9 cellular contexts compared by ENCODE assay signal in the genomic region with DNA sequence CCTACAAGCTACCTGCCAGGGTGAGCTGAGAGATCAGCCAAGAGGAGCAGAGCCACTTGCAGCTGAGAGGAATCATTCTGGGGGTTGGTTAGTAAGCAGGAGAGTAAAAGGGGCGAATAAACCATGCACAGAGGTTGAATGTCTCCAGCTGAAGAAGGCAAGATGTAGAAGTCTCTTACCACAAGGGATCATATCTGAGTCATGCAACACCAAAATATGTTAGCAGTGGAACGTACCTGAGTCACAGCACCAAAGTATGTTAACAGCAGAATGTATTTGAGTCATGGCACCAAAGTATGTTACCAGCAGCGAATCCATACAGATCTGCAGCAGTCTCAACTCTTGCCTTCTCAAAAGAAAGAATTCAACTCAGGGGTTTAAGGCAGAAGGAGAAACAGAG. TPM values are rescaled to one million over a fixed set of nuclear protein-coding genes. Genes with fewer than 3 reads are reported as not detected.
DNase-seq lines count a peak whose midpoint lies in the region; ATAC-seq and TF ChIP-seq lines count a peak whose summit lies in the region.
"Had no signal": no experiment of that assay in that cellular context is flagged by ENCODE, and none has a peak within 500 bp of the region (broad histone marks: within the 10 kb centered on the region; RNA-seq: fewer than 3 reads in every experiment).

No MANE protein-coding gene starts in this region.

- no peak for DNase-seq in SK-N-SH
- DNase-seq in non-pigmented ciliary epithelial cell (ENCODE audit: low read depth), result peak; percentile 87
- no peak for DNase-seq in heart left ventricle
- no peak for DNase-seq in KBM-7
- DNase-seq: tibial artery had no signal

- H3K4me1 ChIP-seq in SK-N-SH (ENCODE audit: control insufficient read depth in 1 of 2, insufficient read depth in 2 of 2, low read depth in 1 of 2, low read length in 1 of 2), result no peaks in the 10 kb centered on the region
- H3K4me1 ChIP-seq in heart left ventricle, result peaks cover 0 to 9% (median 0%) of the 10 kb centered on the region in 12 donors

- in situ Hi-C loops in KBM-7 (cut with MboI; ENCODE audit: low pct_unique_long_range_greater_than_20kb, low sequenced_read_pairs), result no loop called here

- CTCF ChIA-PET in SK-N-SH (lab: Yijun Ruan, JAX), result no interaction called here

- TF ChIP-seq EP300 in SK-N-SH (IDR thresholded peaks at IDR 0.05; ENCODE audit: borderline replicate concordance in 1 of 2, low read depth in 1 of 2, low read length in 1 of 2), result no peak

- H3K36me3 ChIP-seq in SK-N-SH (replicated peaks in 1 of 2; ENCODE audit: control insufficient read depth in 1 of 2, insufficient read depth in 2 of 2, low read length in 1 of 2) (no peaks in the 10 kb centered on the region), heart left ventricle (no peaks in the 10 kb centered on the region)
- H3K36me3 ChIP-seq: tibial artery had no signal

- no peaks in the 10 kb centered on the region for H3K27me3 ChIP-seq in SK-N-SH (ENCODE audit: insufficient read depth)
- H3K27me3 ChIP-seq in heart left ventricle, result no peaks in the 10 kb centered on the region
- H3K27me3 ChIP-seq: tibial artery had no signal

- H3K4me2 ChIP-seq in SK-N-SH, result no peak overlapping the region; the same call in 1 of the 2 replicates

- H4K20me1 ChIP-seq in SK-N-SH (ENCODE audit: insufficient read depth), result no peaks in the 10 kb centered on the region

- WGBS in SK-N-SH (ENCODE audit: low lambda C conversion rate), result 44% methylated on average over 3 of the region's 3 CpGs
- 91 to 92% (median 92%) methylated on average over 3 of the region's 3 CpGs for WGBS in heart left ventricle, 4 donors

- TF ChIP-seq CTCF in SK-N-SH (IDR thresholded peaks at IDR 0.05) (no peak), heart left ventricle (IDR thresholded peaks at IDR 0.05) (no peak)

- no peak overlapping the region for H2AFZ ChIP-seq in SK-N-SH (ENCODE audit: low read depth)

- ATAC-seq in GM18502 (IDR thresholded peaks at IDR 0.05; ENCODE audit: poor library complexity, unreplicated experiment) (peak; percentile 94), HG02798 (IDR thresholded peaks at IDR 0.05; ENCODE audit: poor library complexity, unreplicated experiment) (peak; percentile 88), GM21360 (IDR thresholded peaks at IDR 0.05; ENCODE audit: unreplicated experiment) (no peak), heart left ventricle (no peak)

- TF ChIP-seq RAD21 in SK-N-SH (IDR thresholded peaks at IDR 0.05; ENCODE audit: low read length), result no peak

- POLR2A ChIA-PET in SK-N-SH (lab: Yijun Ruan, JAX), result no interaction called here

- H3K79me2 ChIP-seq in SK-N-SH (ENCODE audit: insufficient read depth), result no peaks in the 10 kb centered on the region

- no peak overlapping the region for H3K9ac ChIP-seq in SK-N-SH

- H3K4me3 ChIP-seq in SK-N-SH (ENCODE audit: low read depth in 2 of 2, low read length in 1 of 2) (no peak overlapping the region), heart left ventricle (no peak overlapping the region)
- H3K4me3 ChIP-seq: tibial artery had no signal

- H3F3A ChIP-seq in SK-N-SH (replicated peaks; ENCODE audit: insufficient read depth), result no peaks in the 10 kb centered on the region

- H3K9me3 ChIP-seq in SK-N-SH, result no peaks in the 10 kb centered on the region
- peaks cover 0 to 29% (median 12%) of the 10 kb centered on the region in 12 donors for H3K9me3 ChIP-seq in heart left ventricle

- H3K9me2 ChIP-seq in SK-N-SH, result no peaks in the 10 kb centered on the region

- no peak for TF ChIP-seq POLR2A in heart left ventricle (IDR thresholded peaks at IDR 0.05)

- H3K27ac ChIP-seq in SK-N-SH (ENCODE audit: low read depth in 2 of 2, low read length in 1 of 2) (no peak overlapping the region), heart left ventricle (no peak overlapping the region)
- H3K27ac ChIP-seq: tibial artery had no signal

- intact Hi-C loops in heart left ventricle (cut with DNase I), result no loop called here

TF ChIP-seq in SK-N-SH, 30 proteins besides CTCF, POLR2A, EP300 and RAD21:
- TF ChIP-seq TCF12 (IDR thresholded peaks at IDR 0.05), result peak; percentile 43
- TF ChIP-seq TEAD4 (IDR thresholded peaks at IDR 0.05; ENCODE audit: borderline replicate concordance, insufficient read depth), result 0 out of 2 replicates have a peak, but pooled peaks have one; percentile 24
- TF ChIP-seq, protein P1, sequence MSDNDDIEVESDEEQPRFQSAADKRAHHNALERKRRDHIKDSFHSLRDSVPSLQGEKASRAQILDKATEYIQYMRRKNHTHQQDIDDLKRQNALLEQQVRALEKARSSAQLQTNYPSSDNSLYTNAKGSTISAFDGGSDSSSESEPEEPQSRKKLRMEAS (IDR thresholded peaks at IDR 0.05; ENCODE audit: low read depth), result no peak
- TF ChIP-seq, protein P2, sequence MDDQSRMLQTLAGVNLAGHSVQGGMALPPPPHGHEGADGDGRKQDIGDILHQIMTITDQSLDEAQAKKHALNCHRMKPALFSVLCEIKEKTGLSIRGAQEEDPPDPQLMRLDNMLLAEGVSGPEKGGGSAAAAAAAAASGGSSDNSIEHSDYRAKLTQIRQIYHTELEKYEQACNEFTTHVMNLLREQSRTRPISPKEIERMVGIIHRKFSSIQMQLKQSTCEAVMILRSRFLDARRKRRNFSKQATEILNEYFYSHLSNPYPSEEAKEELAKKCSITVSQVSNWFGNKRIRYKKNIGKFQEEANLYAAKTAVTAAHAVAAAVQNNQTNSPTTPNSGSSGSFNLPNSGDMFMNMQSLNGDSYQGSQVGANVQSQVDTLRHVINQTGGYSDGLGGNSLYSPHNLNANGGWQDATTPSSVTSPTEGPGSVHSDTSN (IDR thresholded peaks at IDR 0.05), result peak; percentile 9; the same call in 1 of the 2 replicates
- TF ChIP-seq RFX5 (IDR thresholded peaks at IDR 0.05; ENCODE audit: low read length), result no peak
- TF ChIP-seq SIN3A (IDR thresholded peaks at IDR 0.05; ENCODE audit: borderline replicate concordance, low read depth, low read length), result no peak
- peak; percentile 47; the same call in 1 of the 2 replicates for TF ChIP-seq NFIC (IDR thresholded peaks at IDR 0.05; ENCODE audit: borderline replicate concordance)
- peak; percentile 62 for TF ChIP-seq JUND (IDR thresholded peaks at IDR 0.05)
- TF ChIP-seq, protein P3, sequence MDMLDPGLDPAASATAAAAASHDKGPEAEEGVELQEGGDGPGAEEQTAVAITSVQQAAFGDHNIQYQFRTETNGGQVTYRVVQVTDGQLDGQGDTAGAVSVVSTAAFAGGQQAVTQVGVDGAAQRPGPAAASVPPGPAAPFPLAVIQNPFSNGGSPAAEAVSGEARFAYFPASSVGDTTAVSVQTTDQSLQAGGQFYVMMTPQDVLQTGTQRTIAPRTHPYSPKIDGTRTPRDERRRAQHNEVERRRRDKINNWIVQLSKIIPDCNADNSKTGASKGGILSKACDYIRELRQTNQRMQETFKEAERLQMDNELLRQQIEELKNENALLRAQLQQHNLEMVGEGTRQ (IDR thresholded peaks at IDR 0.05; ENCODE audit: borderline replicate concordance, low read depth, low read length), result no peak
- TF ChIP-seq MXI1 (IDR thresholded peaks at IDR 0.05; ENCODE audit: low read depth, low read length), result no peak
- TF ChIP-seq FOSL2 (IDR thresholded peaks at IDR 0.05; ENCODE audit: borderline replicate concordance, low read depth), result peak; percentile 82
TF ChIP-seq in SK-N-SH: peak in this region for 6.

RNA-seq across cellular contexts. Expression of a gene that starts 29.9 kb away (rescaled TPM):
- polyA plus RNA-seq in SK-N-SH (2012; rRNA removed), result not detected in 2 replicates
- not detected in 2 replicates for polyA plus RNA-seq in SK-N-SH (2012; cell fraction: cytosol; rRNA removed)
- not detected in 2 replicates for polyA plus RNA-seq in SK-N-SH (2012; cell fraction: nucleus; rRNA removed)
- not detected for total RNA-seq in heart left ventricle
- not detected for polyA plus RNA-seq in heart left ventricle
- total RNA-seq: osteocyte had no signal

Comparison
In these comparisons a context has a peak if more than half of its experiments do, and no peak if none do; other contexts are left out.
1. ATAC-seq: peak in GM18502 (single experiment) and HG02798 (single experiment); none in GM21360 (single experiment) and heart left ventricle (0 of 4).